ENCODE assay signal across 8 cellular contexts in genomic region chr5:40688127-40688756, GRCh38. TPM values are rescaled to one million over a fixed set of nuclear protein-coding genes. Genes with fewer than 3 reads are reported as not detected.
A peak's percentile ranks its signal among the peaks of the same experiment; 100 is the strongest.
DNase-seq lines count a peak whose midpoint lies in the region; ATAC-seq and TF ChIP-seq lines count a peak whose summit lies in the region.

No MANE protein-coding gene starts in this region.

- ATAC-seq in GM21529 (IDR thresholded peaks at IDR 0.05; ENCODE audit: unreplicated experiment), result peak; percentile 92
- ATAC-seq in stimulated activated naive CD8-positive, alpha-beta T cell treated with anti-CD3 and anti-CD28 coated beads, Interleukin-15, Interleukin-2, amounts not matched to agents 100 U/mL and 50 U/mL, for 24 hours, result peak; percentile 64

- peaks cover 10% of the 10 kb centered on the region for H3K27me3 Mint-ChIP-seq in nephron (ENCODE audit: low read depth)

- H3K4me3 Mint-ChIP-seq in nephron, result peak overlapping the region; percentile 14 to 22 (median 17)

- no peaks in the 10 kb centered on the region for H3K27me3 ChIP-seq in esophagus muscularis mucosa

- TF ChIP-seq RAD21 in Ishikawa (IDR thresholded peaks at IDR 0.05; ENCODE audit: low read depth), result peak; percentile 96

- TF ChIP-seq EP300 in Ishikawa (IDR thresholded peaks at IDR 0.05; ENCODE audit: borderline replicate concordance) (no peak), esophagus muscularis mucosa (IDR thresholded peaks at IDR 0.05) (no peak)

- H3K9me3 ChIP-seq in esophagus muscularis mucosa, result no peaks in the 10 kb centered on the region

- TF ChIP-seq POLR2A in esophagus muscularis mucosa (IDR thresholded peaks at IDR 0.05; ENCODE audit: low read depth), result no peak

- peaks cover 14 to 60% (median 52%) of the 10 kb centered on the region in 4 donors for H3K4me1 ChIP-seq in esophagus muscularis mucosa

- DNase-seq in DMS153 treated with DMSO at 0.1 percent for 48 hours (lab: John Stamatoyannopoulos, UW; ENCODE audit: unreplicated experiment) (peak; percentile 92), OCI-M1 (lab: John Stamatoyannopoulos, UW) (peak; percentile 93), esophagus muscularis mucosa (ENCODE audit: extremely low spot score) (peak; percentile 95)
- DNase-seq in activated T-cell treated with anti-CD3 and anti-CD28 coated beads, Interleukin-2, amount 50 U/mL, for 1 hour, result peak; percentile 82
- DNase-seq in stimulated activated naive CD8-positive, alpha-beta T cell treated with anti-CD3 and anti-CD28 coated beads, Interleukin-15, Interleukin-2, amounts not matched to agents 100 U/mL and 50 U/mL, for 24 hours, result peak; percentile 87

- peak; percentile 85 to 88 (median 86) for TF ChIP-seq CTCF in esophagus muscularis mucosa (IDR thresholded peaks at IDR 0.05)
- peak; percentile 83 to 95 (median 92) for TF ChIP-seq CTCF in nephron (IDR thresholded peaks at IDR 0.05; ENCODE audit: unreplicated experiment in 3 of 3)

- H3K27ac Mint-ChIP-seq in nephron, result peak overlapping the region in 1 of 3 experiments; percentile 68

- peaks cover 15% of the 10 kb centered on the region for H3K36me3 Mint-ChIP-seq in nephron (ENCODE audit: low read depth)

- peak overlapping the region in 3 of 4 donors; percentile 21 to 86 (median 55) for H3K27ac ChIP-seq in esophagus muscularis mucosa (replicated peaks in 1 of 4)

- peaks cover 35% of the 10 kb centered on the region for H3K4me1 Mint-ChIP-seq in nephron

- H3K36me3 ChIP-seq in esophagus muscularis mucosa, result peaks cover 0 to 20% (median 13%) of the 10 kb centered on the region in 4 donors

- intact Hi-C loops in esophagus muscularis mucosa (cut with DNase I), result loop anchor here (2.0 to 5.0 kb wide), 2 partner anchors 739 to 971 kb away; no protein-coding TSS in a partner anchor

- peak overlapping the region in 1 of 4 donors; percentile 1 for H3K4me3 ChIP-seq in esophagus muscularis mucosa

- WGBS in esophagus muscularis mucosa, result under 1% methylated on average over 8 of the region's 8 CpGs

- no peaks in the 10 kb centered on the region for H3K9me3 Mint-ChIP-seq in nephron

TF ChIP-seq in Ishikawa, 13 proteins besides CTCF, POLR2A, EP300 and RAD21:
- TF ChIP-seq NFIC (IDR thresholded peaks at IDR 0.05), result no peak
- TF ChIP-seq ZBTB7A (IDR thresholded peaks at IDR 0.05; ENCODE audit: low read depth), result no peak
- TF ChIP-seq, protein P1, sequence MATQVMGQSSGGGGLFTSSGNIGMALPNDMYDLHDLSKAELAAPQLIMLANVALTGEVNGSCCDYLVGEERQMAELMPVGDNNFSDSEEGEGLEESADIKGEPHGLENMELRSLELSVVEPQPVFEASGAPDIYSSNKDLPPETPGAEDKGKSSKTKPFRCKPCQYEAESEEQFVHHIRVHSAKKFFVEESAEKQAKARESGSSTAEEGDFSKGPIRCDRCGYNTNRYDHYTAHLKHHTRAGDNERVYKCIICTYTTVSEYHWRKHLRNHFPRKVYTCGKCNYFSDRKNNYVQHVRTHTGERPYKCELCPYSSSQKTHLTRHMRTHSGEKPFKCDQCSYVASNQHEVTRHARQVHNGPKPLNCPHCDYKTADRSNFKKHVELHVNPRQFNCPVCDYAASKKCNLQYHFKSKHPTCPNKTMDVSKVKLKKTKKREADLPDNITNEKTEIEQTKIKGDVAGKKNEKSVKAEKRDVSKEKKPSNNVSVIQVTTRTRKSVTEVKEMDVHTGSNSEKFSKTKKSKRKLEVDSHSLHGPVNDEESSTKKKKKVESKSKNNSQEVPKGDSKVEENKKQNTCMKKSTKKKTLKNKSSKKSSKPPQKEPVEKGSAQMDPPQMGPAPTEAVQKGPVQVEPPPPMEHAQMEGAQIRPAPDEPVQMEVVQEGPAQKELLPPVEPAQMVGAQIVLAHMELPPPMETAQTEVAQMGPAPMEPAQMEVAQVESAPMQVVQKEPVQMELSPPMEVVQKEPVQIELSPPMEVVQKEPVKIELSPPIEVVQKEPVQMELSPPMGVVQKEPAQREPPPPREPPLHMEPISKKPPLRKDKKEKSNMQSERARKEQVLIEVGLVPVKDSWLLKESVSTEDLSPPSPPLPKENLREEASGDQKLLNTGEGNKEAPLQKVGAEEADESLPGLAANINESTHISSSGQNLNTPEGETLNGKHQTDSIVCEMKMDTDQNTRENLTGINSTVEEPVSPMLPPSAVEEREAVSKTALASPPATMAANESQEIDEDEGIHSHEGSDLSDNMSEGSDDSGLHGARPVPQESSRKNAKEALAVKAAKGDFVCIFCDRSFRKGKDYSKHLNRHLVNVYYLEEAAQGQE (IDR thresholded peaks at IDR 0.05; ENCODE audit: low read depth), result no peak
- no peak for TF ChIP-seq CEBPB (IDR thresholded peaks at IDR 0.05)
- no peak for TF ChIP-seq TEAD4 (IDR thresholded peaks at IDR 0.05)
- no peak for TF ChIP-seq USF1 (IDR thresholded peaks at IDR 0.05)
- TF ChIP-seq, protein P2, sequence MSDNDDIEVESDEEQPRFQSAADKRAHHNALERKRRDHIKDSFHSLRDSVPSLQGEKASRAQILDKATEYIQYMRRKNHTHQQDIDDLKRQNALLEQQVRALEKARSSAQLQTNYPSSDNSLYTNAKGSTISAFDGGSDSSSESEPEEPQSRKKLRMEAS (IDR thresholded peaks at IDR 0.05), result no peak
- no peak for TF ChIP-seq CREB1 (IDR thresholded peaks at IDR 0.05; ENCODE audit: low read depth)
- TF ChIP-seq FOXM1 (IDR thresholded peaks at IDR 0.05; ENCODE audit: borderline replicate concordance, low read depth), result no peak
- no peak for TF ChIP-seq TCF12 (IDR thresholded peaks at IDR 0.05; ENCODE audit: low read depth)
- no peak for TF ChIP-seq TAF1 (IDR thresholded peaks at IDR 0.05; ENCODE audit: low read depth)
- TF ChIP-seq YY1 (IDR thresholded peaks at IDR 0.05; ENCODE audit: low read depth), result no peak
- no peak for TF ChIP-seq EGR1 (IDR thresholded peaks at IDR 0.05)

RNA-seq across cellular contexts. Expression of gene PTGER4, which starts 8.5 kb away (rescaled TPM):
- total RNA-seq in esophagus muscularis mucosa, result 10 to 100 TPM; 13.3 to 44.6 (median 27.9) TPM
